Comparison of ENCODE assay signal across 11 cellular contexts in the genomic region with DNA sequence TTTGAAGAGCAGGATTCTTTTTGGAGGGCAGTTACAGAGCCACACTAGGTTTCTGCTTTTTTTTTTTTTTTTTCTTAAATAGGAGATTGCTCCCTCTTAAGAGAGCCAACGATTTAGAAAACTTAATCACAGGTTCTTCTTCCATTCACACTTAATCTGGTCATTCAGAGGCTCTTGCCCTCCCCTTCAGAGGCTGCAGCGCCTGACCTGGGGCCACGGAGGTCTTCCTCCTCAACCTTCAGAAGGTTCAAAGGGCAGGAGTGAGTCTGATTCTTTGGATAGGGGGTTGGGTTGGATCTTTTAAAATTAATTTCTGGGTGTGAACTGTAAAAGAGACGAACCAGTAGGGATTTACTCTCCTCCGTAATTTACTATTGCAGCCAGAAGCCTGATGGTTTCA.
"Had no signal": no experiment of that assay in that cellular context is flagged by ENCODE, and none has a peak within 500 bp of the region (broad histone marks: within the 10 kb centered on the region; RNA-seq: fewer than 3 reads in every experiment).

No MANE protein-coding gene starts in this region.

- H3K27ac Mint-ChIP-seq: activated T-helper 17 cell treated with anti-CD3 and anti-CD28 coated beads, Interleukin-2, amount 50 U/mL, for 72 hours had no signal

- H3K9me3 Mint-ChIP-seq: activated T-helper 17 cell treated with anti-CD3 and anti-CD28 coated beads, Interleukin-2, amount 50 U/mL, for 72 hours had no signal

- H3K9me3 ChIP-seq: left ventricle myocardium inferior, pancreas, stomach, testis had no signal

- H2AFZ ChIP-seq: hepatocyte had no signal

- H3K36me3 ChIP-seq: left ventricle myocardium inferior, pancreas, stomach had no signal

- H3K27me3 ChIP-seq: dorsolateral prefrontal cortex, hepatocyte, pancreas, stomach, testis had no signal

- ATAC-seq: activated T-helper 17 cell treated with anti-CD3 and anti-CD28 coated beads, Interleukin-2, amount 50 U/mL, for 72 hours; pancreas had no signal

- H3K4me1 Mint-ChIP-seq: activated T-helper 17 cell treated with anti-CD3 and anti-CD28 coated beads, Interleukin-2, amount 50 U/mL, for 72 hours had no signal

- H3K27ac ChIP-seq: hepatocyte, left ventricle myocardium inferior, pancreas had no signal

- H3K4me2 ChIP-seq: hepatocyte had no signal

- H3K4me3 ChIP-seq: dorsolateral prefrontal cortex, hepatocyte, left ventricle myocardium inferior, pancreas, stomach, testis had no signal

- H3K4me3 Mint-ChIP-seq: activated T-helper 17 cell treated with anti-CD3 and anti-CD28 coated beads, Interleukin-2, amount 50 U/mL, for 72 hours had no signal

- DNase-seq: activated CD4-positive, alpha-beta T cell treated with anti-CD3 and anti-CD28 coated beads for 1 hour; activated CD4-positive, alpha-beta T cell treated with anti-CD3 and anti-CD28 coated beads, Interleukin-2, amount 50 U/mL, for 48 hours; activated naive CD4-positive, alpha-beta T cell treated with Interleukin-2 at 50 U/mL for 16 hours; dorsolateral prefrontal cortex; left ventricle myocardium inferior; pancreas; stimulated activated CD4-positive, alpha-beta T cell treated with anti-CD3 and anti-CD28 coated beads, Interleukin-1b, Interleukin-23, amount 100 ng/mL, for 48 hours; stomach; testis had no signal
